ENCODE assay signal across 21 cellular contexts in genomic region chr5:35867998-35868397, GRCh38. TPM values are rescaled to one million over a fixed set of nuclear protein-coding genes. Genes with fewer than 3 reads are reported as not detected.
A peak's percentile ranks its signal among the peaks of the same experiment; 100 is the strongest.
DNase-seq lines count a peak whose midpoint lies in the region; ATAC-seq, FAIRE-seq and TF ChIP-seq lines count a peak whose summit lies in the region.
"Had no signal": no experiment of that assay in that cellular context is flagged by ENCODE, and none has a peak within 500 bp of the region (broad histone marks: within the 10 kb centered on the region; RNA-seq: fewer than 3 reads in every experiment).

No MANE protein-coding gene starts in this region.

- H3K27me3 ChIP-seq in K562 (ENCODE audit: control insufficient read depth in 2 of 2, insufficient read depth in 2 of 2, low read length in 2 of 2) = no peaks in the 10 kb centered on the region

- H3K4me3 ChIP-seq in K562 = no peak overlapping the region
- H3K4me3 ChIP-seq: HAP-1 had no signal

- no peaks in the 10 kb centered on the region for H3K79me2 ChIP-seq in K562 (ENCODE audit: control insufficient read depth, insufficient read depth, low read length)

- WGBS in K562 (ENCODE audit: insufficient coverage, low coverage, missing lambda C conversion rate) = 0% methylated on average over 4 of the region's 4 CpGs

- intact Hi-C loops in activated CD4-positive, alpha-beta T cell treated with anti-CD3 and anti-CD28 coated beads, Interleukin-2, amount 10 ng/mL, durations not matched to agents 24 days and 14 days (cut with micrococcal nuclease) = no loop called here
- intact Hi-C loops in K562 (cut with micrococcal nuclease) = no loop called here

- TF ChIP-seq EP300 in K562 (IDR thresholded peaks at IDR 0.05; ENCODE audit: low read length) = no peak

- H3K4me1 Mint-ChIP-seq in activated CD4-positive, alpha-beta T cell treated with anti-CD3 and anti-CD28 coated beads, Interleukin-2, amount 10 ng/mL, durations not matched to agents 24 days and 14 days = peaks cover 53% of the 10 kb centered on the region
- peaks cover 86% of the 10 kb centered on the region for H3K4me1 Mint-ChIP-seq in stimulated activated naive CD8-positive, alpha-beta T cell treated with anti-CD3 and anti-CD28 coated beads, Interleukin-15, Interleukin-2, amounts not matched to agents 100 ng/mL and 50 ng/mL, for 24 hours (ENCODE audit: low read depth)

- H3K27ac ChIP-seq in K562 (ENCODE audit: extremely low read depth, low read depth, low read length) = no peak overlapping the region

- in situ Hi-C loops in K562 (cut with MboI) = no loop called here

- DNase-seq in activated CD4-positive, alpha-beta T cell treated with anti-CD3 and anti-CD28 coated beads, Interleukin-2, amount 10 ng/mL, durations not matched to agents 24 days and 14 days = peak; percentile 34
- no peak for DNase-seq in activated CD4-positive, alpha-beta T cell treated with anti-CD3 and anti-CD28 coated beads for 48 hours
- DNase-seq in stimulated activated naive CD8-positive, alpha-beta T cell treated with anti-CD3 and anti-CD28 coated beads, Interleukin-15, Interleukin-2, amounts not matched to agents 100 U/mL and 50 U/mL, for 24 hours = no peak
- no peak for DNase-seq in K562 (ENCODE audit: extremely low read depth in 1 of 4, low spot score in 3 of 4)
- no peak for DNase-seq in NCI-H1694 (lab: John Stamatoyannopoulos, UW)
- no peak for DNase-seq in superior temporal gyrus (ENCODE audit: extremely low spot score)
- DNase-seq: 8988T, C1 segment of cervical spinal cord, DMS79, Karpas-422, NCI-H1417, NCI-H2029, SHP77 had no signal

- no peak overlapping the region for H3K9ac ChIP-seq in K562 (ENCODE audit: insufficient read depth in 1 of 2, low read depth in 2 of 2, low read length in 2 of 2)

- no peak for ATAC-seq in stimulated activated naive CD8-positive, alpha-beta T cell treated with anti-CD3 and anti-CD28 coated beads, Interleukin-15, Interleukin-2, amounts not matched to agents 100 U/mL and 50 U/mL, for 24 hours
- ATAC-seq in K562 (no peak), GM19324 (IDR thresholded peaks at IDR 0.05; ENCODE audit: low FRiP score, unreplicated experiment) (no peak)
- ATAC-seq: HepG2 had no signal

- no peaks in the 10 kb centered on the region for H3K9me1 ChIP-seq in K562 (ENCODE audit: control insufficient read depth, insufficient read depth, low read length)

- no peak overlapping the region for H2AFZ ChIP-seq in K562 (ENCODE audit: low read depth, low read length)

- TF ChIP-seq POLR2A in K562 (conservative IDR thresholded peaks at IDR 0.05) = no peak

- no peak for TF ChIP-seq RAD21 in K562 (CRISPR knock-in tag; conservative IDR thresholded peaks at IDR 0.05 in 1 of 2, IDR thresholded peaks at IDR 0.05 in 1 of 2)

- no peak overlapping the region for H3K4me2 ChIP-seq in K562 (ENCODE audit: insufficient read depth, low read length)

- H3K4me1 ChIP-seq in K562 (replicated peaks in 1 of 2; ENCODE audit: control insufficient read depth in 2 of 2, insufficient read depth in 2 of 2, low read length in 2 of 2) = no peaks in the 10 kb centered on the region
- H3K4me1 ChIP-seq: HAP-1 had no signal

- peaks cover 7% of the 10 kb centered on the region for H3K9me3 Mint-ChIP-seq in activated CD4-positive, alpha-beta T cell treated with anti-CD3 and anti-CD28 coated beads, Interleukin-2, amount 10 ng/mL, durations not matched to agents 24 days and 14 days
- peaks cover 10% of the 10 kb centered on the region for H3K9me3 Mint-ChIP-seq in stimulated activated naive CD8-positive, alpha-beta T cell treated with anti-CD3 and anti-CD28 coated beads, Interleukin-15, Interleukin-2, amounts not matched to agents 100 ng/mL and 50 ng/mL, for 24 hours

- TF ChIP-seq CTCF in K562 (IDR thresholded peaks at IDR 0.05 in 2 of 3, conservative IDR thresholded peaks at IDR 0.05 in 1 of 3; ENCODE audit: insufficient read depth in 2 of 3, low read depth in 1 of 3, low read length in 3 of 3) = no peak

- POLR2A ChIA-PET in K562 (lab: Yijun Ruan, JAX) = interaction anchor here (0.6 kb wide), 1 partner anchor 45 kb away, joined by 3 read pairs; no protein-coding TSS in a partner anchor

- no TSS peak for BruUV-seq in K562 (replicated peaks; lab: Mats Ljungman, UMichigan)

- H3K27me3 Mint-ChIP-seq in activated CD4-positive, alpha-beta T cell treated with anti-CD3 and anti-CD28 coated beads, Interleukin-2, amount 10 ng/mL, durations not matched to agents 24 days and 14 days = no peaks in the 10 kb centered on the region
- H3K27me3 Mint-ChIP-seq in stimulated activated naive CD8-positive, alpha-beta T cell treated with anti-CD3 and anti-CD28 coated beads, Interleukin-15, Interleukin-2, amounts not matched to agents 100 ng/mL and 50 ng/mL, for 24 hours = no peaks in the 10 kb centered on the region

- H4K20me1 ChIP-seq in K562 (replicated peaks; ENCODE audit: control insufficient read depth, insufficient read depth, low read length) = no peaks in the 10 kb centered on the region

- CTCF ChIA-PET in K562 (lab: Yijun Ruan, JAX; ENCODE audit: low intra/inter-chr PET ratio) = no interaction called here

- no peak for FAIRE-seq in K562 (lab: Jason Lieb, UNC)
- FAIRE-seq: G401.6, GM12891, HepG2, RCC 7860 had no signal

- no peak overlapping the region for H3K27ac Mint-ChIP-seq in activated CD4-positive, alpha-beta T cell treated with anti-CD3 and anti-CD28 coated beads, Interleukin-2, amount 10 ng/mL, durations not matched to agents 24 days and 14 days
- peak overlapping the region; percentile 39 for H3K27ac Mint-ChIP-seq in stimulated activated naive CD8-positive, alpha-beta T cell treated with anti-CD3 and anti-CD28 coated beads, Interleukin-15, Interleukin-2, amounts not matched to agents 100 ng/mL and 50 ng/mL, for 24 hours

- H3K9me3 ChIP-seq in K562 (replicated peaks; ENCODE audit: control insufficient read depth, insufficient read depth, low read depth, low read length) = no peaks in the 10 kb centered on the region

- no peak overlapping the region for H3K4me3 Mint-ChIP-seq in activated CD4-positive, alpha-beta T cell treated with anti-CD3 and anti-CD28 coated beads, Interleukin-2, amount 10 ng/mL, durations not matched to agents 24 days and 14 days
- H3K4me3 Mint-ChIP-seq in stimulated activated naive CD8-positive, alpha-beta T cell treated with anti-CD3 and anti-CD28 coated beads, Interleukin-15, Interleukin-2, amounts not matched to agents 100 ng/mL and 50 ng/mL, for 24 hours = no peak overlapping the region

- H3K36me3 Mint-ChIP-seq in activated CD4-positive, alpha-beta T cell treated with anti-CD3 and anti-CD28 coated beads, Interleukin-2, amount 10 ng/mL, durations not matched to agents 24 days and 14 days (ENCODE audit: low read depth) = peaks cover 83% of the 10 kb centered on the region
- peaks cover 94% of the 10 kb centered on the region for H3K36me3 Mint-ChIP-seq in stimulated activated naive CD8-positive, alpha-beta T cell treated with anti-CD3 and anti-CD28 coated beads, Interleukin-15, Interleukin-2, amounts not matched to agents 100 ng/mL and 50 ng/mL, for 24 hours (ENCODE audit: low read depth)

- H3K36me3 ChIP-seq in K562 (ENCODE audit: control insufficient read depth, insufficient read depth, low read length) = no peaks in the 10 kb centered on the region
- H3K36me3 ChIP-seq: HAP-1 had no signal

TF ChIP-seq in K562, 482 proteins besides CTCF, POLR2A, EP300 and RAD21 (continues in another document):
- TF ChIP-seq MBD1 (CRISPR knock-in tag; IDR thresholded peaks at IDR 0.05) (no peak), ZNF134 (CRISPR knock-in tag; conservative IDR thresholded peaks at IDR 0.05) (peak; percentile 88)

RNA-seq across cellular contexts. Expression of gene IL7R, which starts 11.3 kb away (rescaled TPM):
- 57.7 and 64.1 TPM in 2 replicates for total RNA-seq in activated CD4-positive, alpha-beta T cell treated with anti-CD3 and anti-CD28 coated beads, Interleukin-2, amount 10 ng/mL, durations not matched to agents 24 days and 14 days
- 0.69 and 0.74 TPM in 2 replicates for total RNA-seq in K562 (2011; cell fraction: chromatin; rRNA removed; ENCODE audit: low replicate concordance)
- 0.17 TPM in 1 of 2 replicates, not detected in the other for total RNA-seq in K562 (2011; cell fraction: nucleolus; rRNA removed)
- total RNA-seq in K562 (2011; cell fraction: nucleoplasm; rRNA removed) = 0.07 and 0.61 TPM in 2 replicates
- not detected in 2 replicates for total RNA-seq in K562 (2014; rRNA removed)
- 0.07 TPM in 1 of 2 replicates, not detected in the other for total RNA-seq in K562 (2014; rRNA removed; fragmentation: Illumina TruSeq; extraction: Trizol)
- total RNA-seq in K562 (2015; rRNA removed; fragmentation: Illumina TruSeq; extraction: Trizol) = 0.04 TPM in 1 of 2 replicates, not detected in the other
- 0.98 and 1.1 TPM in 2 replicates for total RNA-seq in K562 (2021)
- polyA plus RNA-seq in K562 (2011; rRNA removed) = 0.14 TPM in 1 of 2 replicates, not detected in the other
- polyA plus RNA-seq in K562 (2011; cell fraction: cytosol; rRNA removed) = 0.10 and 0.13 TPM in 2 replicates
- polyA plus RNA-seq in K562 (2011; cell fraction: nucleus; rRNA removed) = 0.03 TPM in 1 of 2 replicates, not detected in the other
- polyA plus RNA-seq in K562 (2012) = 0.08 and 0.27 TPM in 2 replicates
- polyA plus RNA-seq in K562 (2014; fragmentation: Illumina TruSeq; extraction: Trizol) = 0.03 and 0.04 TPM in 2 replicates
- under 1 TPM in 1 of 2 experiments, not detected in 1; 0.11 TPM for polyA plus RNA-seq in K562 (2014; fragmentation: Nextera tagmentation; extraction: Ambion mirVana)
- polyA plus RNA-seq in K562 (2014; rRNA removed) = 0.03 TPM in 1 of 2 replicates, not detected in the other
- 0.11 TPM in 1 of 2 replicates, not detected in the other for polyA minus RNA-seq in K562 (2011; rRNA and poly(A)+ RNA removed)
- polyA minus RNA-seq in K562 (2011; cell fraction: cytosol; rRNA and poly(A)+ RNA removed) = not detected in 2 replicates
- not detected in 2 replicates for polyA minus RNA-seq in K562 (2011; cell fraction: nucleus; rRNA and poly(A)+ RNA removed)
- total RNA-seq: HepG2, NCI-H460 had no signal
- polyA plus RNA-seq: HepG2 had no signal

Comparison
In these comparisons a context has a peak if more than half of its experiments do, and no peak if none do; other contexts are left out.
1. RNA of gene IL7R, which starts 11.3 kb away (total RNA-seq): 57.7 to 64.1 TPM in activated CD4-positive, alpha-beta T cell treated with anti-CD3 and anti-CD28 coated beads, Interleukin-2, amount 10 ng/mL, durations not matched to agents 24 days and 14 days; 0.04 to 1.1 TPM in K562; every median in the first group is over 10 times any median in the second.